In genomic region chr15:39099524-39099923, GRCh38 we compare ENCODE assay signal across 21 cellular contexts.
DNase-seq lines count a peak whose midpoint lies in the region; ATAC-seq and TF ChIP-seq lines count a peak whose summit lies in the region.
"Had no signal": no experiment of that assay in that cellular context is flagged by ENCODE, and none has a peak within 500 bp of the region (broad histone marks: within the 10 kb centered on the region; RNA-seq: fewer than 3 reads in every experiment).

No MANE protein-coding gene starts in this region.

- DNase-seq in Right ventricle myocardium inferior (ENCODE audit: missing footprints) (no peak), right cardiac atrium (no peak), amniotic epithelial cell (ENCODE audit: low read depth) (peak; percentile 59), sigmoid colon (no peak), GM23338 (ENCODE audit: low spot score) (no peak), occipital lobe (lab: John Stamatoyannopoulos, UW) (no peak), RWPE1 (ENCODE audit: low spot score) (no peak)
- DNase-seq: AML-193, DMS79, KG1, NCI-H1417, NCI-H187, NCI-H2107, NCI-H510A, NCI-H748 treated with DMSO at 0.1 percent for 48 hours, OCI-M1, SIG-M5 had no signal

- H3K36me3 ChIP-seq in gastroesophageal sphincter (no peaks in the 10 kb centered on the region), sigmoid colon (no peaks in the 10 kb centered on the region), GM23338 (ENCODE audit: insufficient read depth) (no peaks in the 10 kb centered on the region)

- peak; percentile 42 for ATAC-seq in Right ventricle myocardium inferior
- ATAC-seq in right cardiac atrium: no peak
- no peak for ATAC-seq in gastroesophageal sphincter
- no peak for ATAC-seq in GM23338
- ATAC-seq: HepG2 had no signal

- 56% methylated on average over 2 of the region's 2 CpGs for WGBS in right cardiac atrium
- 25 to 49% methylated on average over 2 of the region's 2 CpGs for WGBS in gastroesophageal sphincter (ENCODE audit: low coverage in 1 of 2), 2 donors
- 80 to 90% methylated on average over 2 of the region's 2 CpGs for WGBS in sigmoid colon, 2 donors

- no peaks in the 10 kb centered on the region for H3F3A ChIP-seq in GM23338 (replicated peaks; ENCODE audit: low read depth)

- no peaks in the 10 kb centered on the region for H3K9me3 ChIP-seq in right cardiac atrium (ENCODE audit: control insufficient read depth, low read length)
- no peaks in the 10 kb centered on the region for H3K9me3 ChIP-seq in gastroesophageal sphincter
- no peaks in the 10 kb centered on the region for H3K9me3 ChIP-seq in sigmoid colon

- no peaks in the 10 kb centered on the region for H4K20me1 ChIP-seq in GM23338 (replicated peaks; ENCODE audit: insufficient read depth)

- CTCF ChIA-PET in RWPE1 (lab: Yijun Ruan, JAX): interaction anchor here (0.8 kb wide), 1 partner anchor 70 kb away, joined by 5 read pairs; no protein-coding TSS in a partner anchor

- H3K4me1 Mint-ChIP-seq in GM23338: peaks cover 20% of the 10 kb centered on the region

- H3K4me3 ChIP-seq in right cardiac atrium (ENCODE audit: low read length) (no peak overlapping the region), gastroesophageal sphincter (no peak overlapping the region), sigmoid colon (no peak overlapping the region), GM23338 (no peak overlapping the region)

- intact Hi-C loops in Right ventricle myocardium inferior (cut with DNase I): no loop called here
- intact Hi-C loops in right cardiac atrium (cut with DNase I): no loop called here
- intact Hi-C loops in sigmoid colon (cut with DNase I): no loop called here

- H3K4me3 Mint-ChIP-seq in GM23338: no peak overlapping the region

- TF ChIP-seq EP300 in gastroesophageal sphincter (IDR thresholded peaks at IDR 0.05) (no peak), sigmoid colon (IDR thresholded peaks at IDR 0.05) (no peak)

- H3K27ac Mint-ChIP-seq in GM23338: no peak overlapping the region

- H3K27me3 ChIP-seq in right cardiac atrium (ENCODE audit: control insufficient read depth, insufficient read depth): no peaks in the 10 kb centered on the region
- no peaks in the 10 kb centered on the region for H3K27me3 ChIP-seq in gastroesophageal sphincter
- no peaks in the 10 kb centered on the region for H3K27me3 ChIP-seq in sigmoid colon
- H3K27me3 ChIP-seq in GM23338 (ENCODE audit: insufficient read depth): no peaks in the 10 kb centered on the region

- TF ChIP-seq POLR2A in gastroesophageal sphincter (IDR thresholded peaks at IDR 0.05) (no peak), sigmoid colon (IDR thresholded peaks at IDR 0.05) (no peak)

- H2AFZ ChIP-seq in GM23338: no peak overlapping the region

- no peaks in the 10 kb centered on the region for H3K27me3 Mint-ChIP-seq in GM23338 (ENCODE audit: insufficient read depth, low read depth, poor library complexity)

- H3K4me1 ChIP-seq in right cardiac atrium (ENCODE audit: control insufficient read depth, insufficient read depth, low read length): no peaks in the 10 kb centered on the region
- H3K4me1 ChIP-seq in gastroesophageal sphincter: peaks cover 0 to 28% (median 0%) of the 10 kb centered on the region in 3 donors
- H3K4me1 ChIP-seq in sigmoid colon: peaks cover 0 to 27% (median 26%) of the 10 kb centered on the region in 4 donors
- peaks cover 23% of the 10 kb centered on the region for H3K4me1 ChIP-seq in GM23338 (ENCODE audit: insufficient read depth)

- peaks cover 12% of the 10 kb centered on the region; the same call in 1 of the 2 replicates for H3K9me2 ChIP-seq in GM23338 (ENCODE audit: insufficient read depth)

- H3K27ac ChIP-seq in right cardiac atrium (ENCODE audit: low read length) (no peak overlapping the region), gastroesophageal sphincter (peak overlapping the region; percentile 16 to 51 (median 31)), sigmoid colon (peak overlapping the region in 3 of 4 donors; percentile 24 to 52 (median 48)), GM23338 (ENCODE audit: low read depth) (no peak overlapping the region), RWPE1 (no peak overlapping the region)
- H3K27ac ChIP-seq: 22Rv1, C4-2B had no signal

- H3K9me3 Mint-ChIP-seq in GM23338: no peaks in the 10 kb centered on the region

- H3K79me2 ChIP-seq in GM23338 (replicated peaks; ENCODE audit: insufficient read depth): no peaks in the 10 kb centered on the region

- POLR2A ChIA-PET in RWPE1 (lab: Yijun Ruan, JAX; ENCODE audit: low non-redundant PET): no interaction called here

- no peaks in the 10 kb centered on the region for H3K36me3 Mint-ChIP-seq in GM23338 (ENCODE audit: low read depth)

- no peak overlapping the region for H3K4me2 ChIP-seq in GM23338

- TF ChIP-seq CTCF in gastroesophageal sphincter (IDR thresholded peaks at IDR 0.05): no peak
- TF ChIP-seq CTCF in sigmoid colon (IDR thresholded peaks at IDR 0.05): no peak
- no peak for TF ChIP-seq CTCF in GM23338 (conservative IDR thresholded peaks at IDR 0.05; ENCODE audit: low read depth in 2 of 2)
- no peak for TF ChIP-seq CTCF in RWPE1 (conservative IDR thresholded peaks at IDR 0.05; ENCODE audit: low read depth)

TF ChIP-seq in GM23338, 12 proteins besides CTCF, POLR2A, EP300 and RAD21 (continues in another document):
- no peak for TF ChIP-seq POLR2AphosphoS5 (IDR thresholded peaks at IDR 0.05; ENCODE audit: low read depth)
- TF ChIP-seq, protein P1, sequence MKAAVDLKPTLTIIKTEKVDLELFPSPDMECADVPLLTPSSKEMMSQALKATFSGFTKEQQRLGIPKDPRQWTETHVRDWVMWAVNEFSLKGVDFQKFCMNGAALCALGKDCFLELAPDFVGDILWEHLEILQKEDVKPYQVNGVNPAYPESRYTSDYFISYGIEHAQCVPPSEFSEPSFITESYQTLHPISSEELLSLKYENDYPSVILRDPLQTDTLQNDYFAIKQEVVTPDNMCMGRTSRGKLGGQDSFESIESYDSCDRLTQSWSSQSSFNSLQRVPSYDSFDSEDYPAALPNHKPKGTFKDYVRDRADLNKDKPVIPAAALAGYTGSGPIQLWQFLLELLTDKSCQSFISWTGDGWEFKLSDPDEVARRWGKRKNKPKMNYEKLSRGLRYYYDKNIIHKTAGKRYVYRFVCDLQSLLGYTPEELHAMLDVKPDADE (IDR thresholded peaks at IDR 0.05): no peak
- TF ChIP-seq NANOG (IDR thresholded peaks at IDR 0.05; ENCODE audit: borderline replicate concordance): no peak
- no peak for TF ChIP-seq CREB1 (CRISPR knock-in tag; IDR thresholded peaks at IDR 0.05; ENCODE audit: low read depth)
- TF ChIP-seq EZH2 (IDR thresholded peaks at IDR 0.05; ENCODE audit: low read depth, unreplicated experiment): no peak
- no peak for TF ChIP-seq ZNF331 (CRISPR knock-in tag; IDR thresholded peaks at IDR 0.05; ENCODE audit: low read depth)
- TF ChIP-seq REST (IDR thresholded peaks at IDR 0.05; ENCODE audit: unreplicated experiment): no peak

Comparison
In these comparisons a context has a peak if more than half of its experiments do, and no peak if none do; other contexts are left out.
1. H3K27ac ChIP-seq: peak in gastroesophageal sphincter (4 of 4) and sigmoid colon (3 of 4); none in right cardiac atrium (single experiment), GM23338 (single experiment) and RWPE1 (single experiment).